Comparison of ENCODE assay signal across 8 cellular contexts in the genomic region with DNA sequence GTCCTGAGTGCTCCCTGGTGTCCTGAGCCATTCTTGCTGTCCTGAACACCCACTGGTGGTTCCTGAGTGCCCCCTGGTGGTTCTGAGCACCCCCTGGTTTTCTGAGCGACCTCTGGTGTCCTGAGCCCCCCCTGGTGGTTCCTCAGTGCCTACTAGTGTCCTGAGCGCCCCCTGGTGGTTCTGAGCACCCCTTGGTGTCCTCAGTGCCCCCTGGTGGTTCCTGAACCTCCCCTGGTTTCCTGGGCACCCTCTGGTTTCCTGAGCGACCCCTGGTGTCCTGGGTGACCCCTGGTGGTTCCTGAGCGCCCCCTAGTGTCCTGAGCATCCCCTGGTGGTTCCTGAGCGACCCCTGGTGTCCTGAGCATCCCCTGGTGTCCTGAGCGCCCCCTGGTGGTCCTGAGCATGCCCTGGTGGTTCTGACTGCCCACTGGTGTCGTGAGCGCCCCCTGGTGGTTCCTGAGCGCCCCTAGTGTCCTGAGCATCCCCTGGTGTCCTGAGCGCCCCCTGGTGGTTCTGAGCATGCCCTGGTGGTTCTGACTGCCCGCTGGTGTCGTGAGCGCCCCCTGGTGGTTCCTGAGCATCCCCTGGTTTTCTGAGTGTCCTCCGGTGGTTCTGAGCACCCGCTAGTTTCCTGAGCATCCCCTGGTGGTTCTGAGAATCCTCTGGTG.
DNase-seq lines count a peak whose midpoint lies in the region; ATAC-seq, FAIRE-seq and TF ChIP-seq lines count a peak whose summit lies in the region.

No MANE protein-coding gene starts in this region.

- no peak for TF ChIP-seq EP300 in A549 (IDR thresholded peaks at IDR 0.05)

- DNase-seq in A549 (ENCODE audit: low read depth in 1 of 2, low spot score in 1 of 2) (peak in 1 of 2 experiments; percentile 84), T-helper 1 cell (peak; percentile 52 to 96 (median 72)), astrocyte of the cerebellum (ENCODE audit: low read depth) (no peak), lung (ENCODE audit: low spot score) (peak; percentile 58), upper lobe of right lung (peak; percentile 78), T1000 (lab: John Stamatoyannopoulos, UW) (no peak)

- H3K27me3 ChIP-seq in lung (ENCODE audit: control insufficient read depth, insufficient read depth) (no peaks in the 10 kb centered on the region), upper lobe of right lung (no peaks in the 10 kb centered on the region)

- no peak overlapping the region for H3K4me3 ChIP-seq in A549
- no peak overlapping the region for H3K4me3 ChIP-seq in astrocyte of the cerebellum (ENCODE audit: low read depth, low read length)
- no peak overlapping the region for H3K4me3 ChIP-seq in lung
- H3K4me3 ChIP-seq in upper lobe of right lung = no peak overlapping the region

- intact Hi-C loops in upper lobe of right lung (cut with DNase I) = no loop called here

- 25% methylated on average over 4 of the region's 15 CpGs for WGBS in A549 (ENCODE audit: missing lambda C conversion rate)
- 55 to 65% methylated on average over 11 to 15 of the region's 15 CpGs for WGBS in lung, 2 donors

- CTCF ChIA-PET in A549 (lab: Yijun Ruan, JAX) = no interaction called here

- no peak for TF ChIP-seq POLR2A in A549 (IDR thresholded peaks at IDR 0.05; ENCODE audit: low read length)

- peak in 1 of 2 experiments; percentile 58; a peak in 3 of 6 replicates for ATAC-seq in A549
- peak; percentile 81 for ATAC-seq in GM18867 (IDR thresholded peaks at IDR 0.05; ENCODE audit: unreplicated experiment)
- peak; percentile 77 for ATAC-seq in HG03280 (IDR thresholded peaks at IDR 0.05; ENCODE audit: unreplicated experiment)
- ATAC-seq in lung (ENCODE audit: insufficient read depth, low FRiP score) = peak; percentile 66
- peak; percentile 99 for ATAC-seq in upper lobe of right lung

- TF ChIP-seq CTCF in A549 (IDR thresholded peaks at IDR 0.05) = peak; percentile 28; the same call in 2 of the 3 replicates
- TF ChIP-seq CTCF in astrocyte of the cerebellum (IDR thresholded peaks at IDR 0.05; ENCODE audit: low read depth, low read length, missing control alignments) = peak; percentile 18
- TF ChIP-seq CTCF in lung (IDR thresholded peaks at IDR 0.05; ENCODE audit: control extremely low read depth, extremely low read depth) = peak; percentile 29
- peak; percentile 46 for TF ChIP-seq CTCF in upper lobe of right lung (IDR thresholded peaks at IDR 0.05)

- no peak overlapping the region for H3K4me2 ChIP-seq in A549

- peak in 1 of 2 experiments; percentile 21; a peak in 1 of 5 replicates for TF ChIP-seq RAD21 in A549 (conservative IDR thresholded peaks at IDR 0.05 in 1 of 2, IDR thresholded peaks at IDR 0.05 in 1 of 2)

- no peak for FAIRE-seq in A549 (lab: Jason Lieb, UNC)

- no peak overlapping the region for H3K27ac ChIP-seq in A549
- no peak overlapping the region for H3K27ac ChIP-seq in lung (ENCODE audit: low read depth in 1 of 2, low read length in 1 of 2)
- H3K27ac ChIP-seq in upper lobe of right lung = no peak overlapping the region

- H3K36me3 ChIP-seq in lung (ENCODE audit: control insufficient read depth in 2 of 2, insufficient read depth in 2 of 2, low read length in 2 of 2) (no peaks in the 10 kb centered on the region), upper lobe of right lung (no peaks in the 10 kb centered on the region)

- H3K4me1 ChIP-seq in A549 = no peaks in the 10 kb centered on the region
- no peaks in the 10 kb centered on the region for H3K4me1 ChIP-seq in lung (ENCODE audit: control insufficient read depth in 2 of 2, insufficient read depth in 2 of 2, low read length in 2 of 2)
- H3K4me1 ChIP-seq in upper lobe of right lung = no peaks in the 10 kb centered on the region

- in situ Hi-C loops in astrocyte of the cerebellum (cut with HindIII; ENCODE audit: low sequenced_read_pairs) = no loop called here

- H3K9me3 ChIP-seq in A549 (peaks cover 4% of the 10 kb centered on the region; the same call in 1 of the 3 replicates), lung (ENCODE audit: control insufficient read depth in 2 of 2, insufficient read depth in 1 of 2, low read length in 1 of 2) (peaks cover 0 to 3% of the 10 kb centered on the region in 2 donors), upper lobe of right lung (no peaks in the 10 kb centered on the region)

- POLR2A ChIA-PET in A549 (lab: Yijun Ruan, JAX) = no interaction called here

TF ChIP-seq in A549, 52 proteins besides CTCF, POLR2A, EP300 and RAD21:
- TF ChIP-seq TP53 (CRISPR knock-in tag; IDR thresholded peaks at IDR 0.05) = no peak
- TF ChIP-seq MAFK (IDR thresholded peaks at IDR 0.05; ENCODE audit: partially characterized antibody) = no peak
- no peak for TF ChIP-seq TFCP2L1 (CRISPR knock-in tag; IDR thresholded peaks at IDR 0.05)
- TF ChIP-seq JUN (IDR thresholded peaks at IDR 0.05) = no peak
- no peak for TF ChIP-seq E2F6 (IDR thresholded peaks at IDR 0.05; ENCODE audit: borderline replicate concordance, low read depth)
- no peak for TF ChIP-seq CBX2 (IDR thresholded peaks at IDR 0.05; ENCODE audit: borderline replicate concordance, low read depth)
- no peak for TF ChIP-seq FOXS1 (CRISPR knock-in tag; IDR thresholded peaks at IDR 0.05)
- TF ChIP-seq MAZ (IDR thresholded peaks at IDR 0.05; ENCODE audit: borderline replicate concordance, low read depth, low read length) = no peak
- TF ChIP-seq SMC3 (IDR thresholded peaks at IDR 0.05) = no peak
- TF ChIP-seq ATOH8 (CRISPR knock-in tag; IDR thresholded peaks at IDR 0.05; ENCODE audit: low read depth) = no peak
- no peak for TF ChIP-seq BHLHE40 (IDR thresholded peaks at IDR 0.05; ENCODE audit: low read depth, low read length)
- TF ChIP-seq, protein P1, sequence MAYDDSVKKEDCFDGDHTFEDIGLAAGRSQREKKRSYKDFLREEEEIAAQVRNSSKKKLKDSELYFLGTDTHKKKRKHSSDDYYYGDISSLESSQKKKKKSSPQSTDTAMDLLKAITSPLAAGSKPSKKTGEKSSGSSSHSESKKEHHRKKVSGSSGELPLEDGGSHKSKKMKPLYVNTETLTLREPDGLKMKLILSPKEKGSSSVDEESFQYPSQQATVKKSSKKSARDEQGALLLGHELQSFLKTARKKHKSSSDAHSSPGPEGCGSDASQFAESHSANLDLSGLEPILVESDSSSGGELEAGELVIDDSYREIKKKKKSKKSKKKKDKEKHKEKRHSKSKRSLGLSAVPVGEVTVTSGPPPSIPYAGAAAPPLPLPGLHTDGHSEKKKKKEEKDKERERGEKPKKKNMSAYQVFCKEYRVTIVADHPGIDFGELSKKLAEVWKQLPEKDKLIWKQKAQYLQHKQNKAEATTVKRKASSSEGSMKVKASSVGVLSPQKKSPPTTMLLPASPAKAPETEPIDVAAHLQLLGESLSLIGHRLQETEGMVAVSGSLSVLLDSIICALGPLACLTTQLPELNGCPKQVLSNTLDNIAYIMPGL (CRISPR knock-in tag; IDR thresholded peaks at IDR 0.05; ENCODE audit: borderline replicate concordance) = no peak
- no peak for TF ChIP-seq CBX8 (IDR thresholded peaks at IDR 0.05)
- TF ChIP-seq HOXB5 (CRISPR knock-in tag; IDR thresholded peaks at IDR 0.05) = no peak
- no peak for TF ChIP-seq CEBPB (IDR thresholded peaks at IDR 0.05)
- TF ChIP-seq MYC (IDR thresholded peaks at IDR 0.05; ENCODE audit: borderline replicate concordance, low read length) = no peak

Comparison
In these comparisons a context has a peak if more than half of its experiments do, and no peak if none do; other contexts are left out.
1. DNase-seq: peak in T-helper 1 cell (5 of 5), lung (single experiment) and upper lobe of right lung (single experiment); none in astrocyte of the cerebellum (single experiment) and T1000 (single experiment).
2. Peak in every context shown above with its lines, with median percentiles within 50 percentile points of each other: CTCF ChIP-seq.